20 cellular contexts compared by ENCODE assay signal in genomic region chr5:124333295-124333979, GRCh38.
A peak's percentile ranks its signal among the peaks of the same experiment; 100 is the strongest.
DNase-seq lines count a peak whose midpoint lies in the region; ATAC-seq, FAIRE-seq and TF ChIP-seq lines count a peak whose summit lies in the region.
"Had no signal": no experiment of that assay in that cellular context is flagged by ENCODE, and none has a peak within 500 bp of the region (broad histone marks: within the 10 kb centered on the region; RNA-seq: fewer than 3 reads in every experiment).

No MANE protein-coding gene starts in this region.

- FAIRE-seq in H1 (lab: Jason Lieb, UNC): no peak
- no peak for FAIRE-seq in HTR-8/SVneo (lab: Jason Lieb, UNC)
- FAIRE-seq: G401.6, GM12892 had no signal

- H4K91ac ChIP-seq in H1 (replicated peaks; ENCODE audit: insufficient read length, low read length): no peak overlapping the region

- H2AFZ ChIP-seq in H1 (ENCODE audit: low read length): no peak overlapping the region

- no peaks in the 10 kb centered on the region for H3K23me2 ChIP-seq in H1 (ENCODE audit: low read depth, low read length)

- H3K4me2 ChIP-seq in H1 (ENCODE audit: insufficient read depth in 1 of 2, low read depth in 2 of 2, low read length in 2 of 2): no peak overlapping the region
- H3K4me2 ChIP-seq: BLaER1 had no signal

- peak; percentile 96 for ATAC-seq in mucosa of descending colon
- ATAC-seq: CD8-positive, alpha-beta T cell; HCT116 had no signal

- no peak overlapping the region for H2BK5ac ChIP-seq in H1 (ENCODE audit: low read depth, low read length)

- H3K27me3 ChIP-seq in H1 (replicated peaks in 1 of 4; ENCODE audit: control insufficient read depth in 3 of 4, extremely low read depth in 1 of 4, insufficient read depth in 3 of 4, low read length in 3 of 4): no peaks in the 10 kb centered on the region
- H3K27me3 ChIP-seq: BLaER1 had no signal

- no peaks in the 10 kb centered on the region for H3K36me3 ChIP-seq in H1 (ENCODE audit: control insufficient read depth in 2 of 4, insufficient read depth in 4 of 4, low read length in 3 of 4)
- H3K36me3 ChIP-seq in mucosa of descending colon (ENCODE audit: low read depth): no peaks in the 10 kb centered on the region
- H3K36me3 ChIP-seq: BLaER1 had no signal

- no peak overlapping the region for H3K23ac ChIP-seq in H1 (ENCODE audit: insufficient read length)

- TF ChIP-seq RAD21 in H1 (IDR thresholded peaks at IDR 0.05 in 1 of 2, conservative IDR thresholded peaks at IDR 0.05 in 1 of 2; ENCODE audit: low read depth in 2 of 2, low read length in 2 of 2): no peak

- H3K18ac ChIP-seq in H1 (ENCODE audit: extremely low read depth, low read length): no peak overlapping the region

- no peak overlapping the region for H3K4ac ChIP-seq in H1 (replicated peaks; ENCODE audit: insufficient read length, low read depth, low read length)

- TF ChIP-seq CTCF in H1 (IDR thresholded peaks at IDR 0.05; ENCODE audit: control extremely low read depth in 1 of 3, insufficient read depth in 1 of 3, low read depth in 1 of 3, low read length in 3 of 3) (no peak), mucosa of descending colon (IDR thresholded peaks at IDR 0.05) (no peak)

- 0 out of 2 replicates have a peak overlapping the region, but pooled peaks have one; percentile 19 for H2BK20ac ChIP-seq in H1 (ENCODE audit: low read length)

- no peak overlapping the region for H2BK12ac ChIP-seq in H1 (ENCODE audit: low read depth, low read length)

- intact Hi-C loops in mucosa of descending colon (cut with DNase I, micrococcal nuclease): no loop called here

- H3K9me3 ChIP-seq in H1 (ENCODE audit: insufficient read depth in 2 of 2, low read depth in 1 of 2, low read length in 1 of 2): peaks cover 3 to 6% of the 10 kb centered on the region in 2 experiments; a peak in 2 of 4 replicates
- no peaks in the 10 kb centered on the region for H3K9me3 ChIP-seq in mucosa of descending colon

- H3K27ac ChIP-seq in H1 (ENCODE audit: low read depth, low read length): no peak overlapping the region
- H3K27ac ChIP-seq: BLaER1, C4-2B had no signal

- no peaks in the 10 kb centered on the region for H3K79me1 ChIP-seq in H1 (ENCODE audit: low read depth, low read length)

- WGBS in H1 (ENCODE audit: extremely low coverage in 1 of 2, insufficient coverage in 1 of 2, insufficient read length in 1 of 2, insufficient replicate concordance in 2 of 2, low coverage in 1 of 2, low lambda C conversion rate in 2 of 2, missing lambda C conversion rate in 1 of 2), 2 experiments: 87% methylated on average over 4 of the region's 4 CpGs; no CpG with 5 or more reads in 1 of the 2 experiments

- TF ChIP-seq POLR2A in H1 (IDR thresholded peaks at IDR 0.05; ENCODE audit: control extremely low read depth in 1 of 2, low read depth in 2 of 2, low read length in 2 of 2): no peak

- no peak overlapping the region for H4K5ac ChIP-seq in H1 (ENCODE audit: insufficient read length, low read depth, low read length)

- no peak overlapping the region for H3K56ac ChIP-seq in H1 (replicated peaks; ENCODE audit: insufficient read length, low read depth, low read length)

- no peaks in the 10 kb centered on the region for H3K4me1 ChIP-seq in H1 (replicated peaks in 1 of 4; ENCODE audit: control insufficient read depth in 3 of 4, insufficient read depth in 4 of 4, low read length in 3 of 4)
- peaks cover 5% of the 10 kb centered on the region for H3K4me1 ChIP-seq in mucosa of descending colon (ENCODE audit: low read depth)
- H3K4me1 ChIP-seq: BLaER1 had no signal

- no peak overlapping the region for H2BK15ac ChIP-seq in H1 (ENCODE audit: low read length)

- CTCF ChIA-PET in H1 (lab: Charles Lee; ENCODE audit: partially characterized antibody): no interaction called here

- POLR2A ChIA-PET in H1 (lab: Charles Lee; ENCODE audit: partially characterized antibody): no interaction called here

- H3K14ac ChIP-seq in H1 (ENCODE audit: insufficient read length): no peak overlapping the region

- no peak overlapping the region for H3K4me3 ChIP-seq in H1 (ENCODE audit: extremely low read depth in 1 of 4, insufficient read depth in 2 of 4, low read depth in 3 of 4, low read length in 4 of 4)
- no peak overlapping the region for H3K4me3 ChIP-seq in mucosa of descending colon
- H3K4me3 ChIP-seq: BLaER1 had no signal

- H2AK5ac ChIP-seq in H1 (ENCODE audit: low read depth, low read length): no peak overlapping the region

- TF ChIP-seq EP300 in H1 (IDR thresholded peaks at IDR 0.05; ENCODE audit: borderline replicate concordance in 1 of 2, low read depth in 2 of 2, low read length in 2 of 2): no peak

- H4K20me1 ChIP-seq in H1 (replicated peaks in 1 of 2; ENCODE audit: control insufficient read depth in 1 of 2, insufficient read depth in 2 of 2, low read length in 2 of 2): no peaks in the 10 kb centered on the region
- H4K20me1 ChIP-seq: BLaER1 had no signal

- no peak overlapping the region for H2BK120ac ChIP-seq in H1 (replicated peaks; ENCODE audit: low read depth, low read length)

- H3K9ac ChIP-seq in H1 (replicated peaks in 1 of 4; ENCODE audit: extremely low read depth in 1 of 4, low read depth in 3 of 4, low read length in 3 of 4): no peak overlapping the region
- H3K9ac ChIP-seq: BLaER1 had no signal

- no peak overlapping the region for H4K8ac ChIP-seq in H1 (ENCODE audit: extremely low read depth, insufficient read depth, low read length)

- DNase-seq in HuH-7 (ENCODE audit: low spot score): peak; percentile 5
- peak; percentile 52 for DNase-seq in NCI-H2227 (lab: John Stamatoyannopoulos, UW; ENCODE audit: unreplicated experiment)
- DNase-seq in H1 (ENCODE audit: low read depth in 1 of 2, low spot score in 2 of 2): no peak
- DNase-seq in mucosa of descending colon: peak in 1 of 3 donors; percentile 24
- no peak for DNase-seq in NCI-H1092 treated with DMSO at 0.1 percent for 48 hours (lab: John Stamatoyannopoulos, UW)
- no peak for DNase-seq in HTR-8/SVneo (ENCODE audit: insufficient read length, low spot score)
- no peak for DNase-seq in H4 (ENCODE audit: low spot score)
- no peak for DNase-seq in NCI-H1105 treated with DMSO at 0.1 percent for 48 hours (lab: John Stamatoyannopoulos, UW)
- DNase-seq: Caco-2; CD4-positive, CD25-positive, alpha-beta regulatory T cell; CD8-positive, alpha-beta T cell; DMS153; DND-41; GOT3; H9 had no signal

- H3K79me2 ChIP-seq in H1 (ENCODE audit: control insufficient read depth in 1 of 2, insufficient read depth in 2 of 2, low read length in 2 of 2): no peaks in the 10 kb centered on the region

TF ChIP-seq in H1, 55 proteins besides CTCF, POLR2A, EP300 and RAD21:
- no peak for TF ChIP-seq SRF (IDR thresholded peaks at IDR 0.05; ENCODE audit: low read depth, low read length)

Comparison
In these comparisons a context has a peak if more than half of its experiments do, and no peak if none do; other contexts are left out.
1. DNase-seq: peak in HuH-7 (single experiment) and NCI-H2227 (single experiment); none in H1 (0 of 2), NCI-H1092 treated with DMSO at 0.1 percent for 48 hours (single experiment), HTR-8/SVneo (single experiment), H4 (single experiment) and NCI-H1105 treated with DMSO at 0.1 percent for 48 hours (single experiment).